In genomic region chr4:25863347-25863784, GRCh38 we compare ENCODE assay signal across 8 cellular contexts. TPM values are rescaled to one million over a fixed set of nuclear protein-coding genes. Genes with fewer than 3 reads are reported as not detected.
DNase-seq lines count a peak whose midpoint lies in the region; ATAC-seq and TF ChIP-seq lines count a peak whose summit lies in the region.

No MANE protein-coding gene starts in this region.

- TF ChIP-seq CTCF in neural crest cell (conservative IDR thresholded peaks at IDR 0.05) (peak; percentile 52), BE2C (IDR thresholded peaks at IDR 0.05; ENCODE audit: low read depth, low read length) (no peak)

- ATAC-seq in GM19397 (IDR thresholded peaks at IDR 0.05; ENCODE audit: unreplicated experiment) (no peak), HG02798 (IDR thresholded peaks at IDR 0.05; ENCODE audit: poor library complexity, unreplicated experiment) (no peak)

- WGBS in esophagus, 2 donors = 21 to 23% methylated on average over 26 of the region's 26 CpGs

- H3K4me1 ChIP-seq in esophagus (ENCODE audit: control insufficient read depth in 2 of 2, insufficient read depth in 2 of 2, low read length in 1 of 2) (peaks cover 0 to 3% of the 10 kb centered on the region in 2 donors), BE2C (no peaks in the 10 kb centered on the region)

- peak overlapping the region; percentile 11 to 53 for H3K4me3 ChIP-seq in esophagus (ENCODE audit: low read depth in 1 of 2, low read length in 2 of 2)
- no peak overlapping the region for H3K4me3 ChIP-seq in BE2C (ENCODE audit: low read depth, low read length)

- peak overlapping the region; percentile 74 for H3K27ac Mint-ChIP-seq in T-helper 1 cell treated with Interleukin-12 subunit alpha and Interleukin-12 subunit beta and Interleukin-4 antibody, amounts not matched to agents 30 μg/mL and 1 μg/mL, for 36 hours
- no peak overlapping the region for H3K27ac Mint-ChIP-seq in neural crest cell (ENCODE audit: unreplicated experiment)

- peaks cover 4% of the 10 kb centered on the region for H3K27me3 Mint-ChIP-seq in T-helper 1 cell treated with Interleukin-12 subunit alpha and Interleukin-12 subunit beta and Interleukin-4 antibody, amounts not matched to agents 30 μg/mL and 1 μg/mL, for 36 hours (ENCODE audit: low read depth)
- peaks cover 50% of the 10 kb centered on the region for H3K27me3 Mint-ChIP-seq in neural crest cell (ENCODE audit: low read depth)

- H3K36me3 Mint-ChIP-seq in T-helper 1 cell treated with Interleukin-12 subunit alpha and Interleukin-12 subunit beta and Interleukin-4 antibody, amounts not matched to agents 30 μg/mL and 1 μg/mL, for 36 hours (ENCODE audit: low read depth) = peaks cover 9% of the 10 kb centered on the region
- no peaks in the 10 kb centered on the region for H3K36me3 Mint-ChIP-seq in neural crest cell (ENCODE audit: low read depth)

- H3K27me3 ChIP-seq in esophagus (ENCODE audit: control insufficient read depth in 1 of 2, insufficient read depth in 2 of 2, low read length in 2 of 2) (no peaks in the 10 kb centered on the region), BE2C (peaks cover 32% of the 10 kb centered on the region)

- peaks cover 30% of the 10 kb centered on the region for H3K4me1 Mint-ChIP-seq in T-helper 1 cell treated with Interleukin-12 subunit alpha and Interleukin-12 subunit beta and Interleukin-4 antibody, amounts not matched to agents 30 μg/mL and 1 μg/mL, for 36 hours (ENCODE audit: low read depth)
- H3K4me1 Mint-ChIP-seq in neural crest cell = peaks cover 31% of the 10 kb centered on the region

- no peak overlapping the region for H3K27ac ChIP-seq in esophagus (ENCODE audit: low read depth in 2 of 2, low read length in 1 of 2)

- peak overlapping the region; percentile 74 for H3K4me3 Mint-ChIP-seq in T-helper 1 cell treated with Interleukin-12 subunit alpha and Interleukin-12 subunit beta and Interleukin-4 antibody, amounts not matched to agents 30 μg/mL and 1 μg/mL, for 36 hours
- H3K4me3 Mint-ChIP-seq in neural crest cell = peak overlapping the region; percentile 88

- H3K36me3 ChIP-seq in esophagus (ENCODE audit: control insufficient read depth in 2 of 2, insufficient read depth in 2 of 2, low read length in 1 of 2) (no peaks in the 10 kb centered on the region), BE2C (no peaks in the 10 kb centered on the region)

- peak; percentile 40 for DNase-seq in NCI-H1436 (lab: John Stamatoyannopoulos, UW)
- no peak for DNase-seq in NCI-H1436 treated with DMSO at 0.1 percent for 48 hours (lab: John Stamatoyannopoulos, UW)
- no peak for DNase-seq in neural crest cell (ENCODE audit: low read depth, low spot score)
- DNase-seq in BE2C = no peak

- H3K9me3 Mint-ChIP-seq in T-helper 1 cell treated with Interleukin-12 subunit alpha and Interleukin-12 subunit beta and Interleukin-4 antibody, amounts not matched to agents 30 μg/mL and 1 μg/mL, for 36 hours = no peaks in the 10 kb centered on the region
- no peaks in the 10 kb centered on the region for H3K9me3 Mint-ChIP-seq in neural crest cell

- H3K9me3 ChIP-seq in esophagus (ENCODE audit: control insufficient read depth in 2 of 2, insufficient read depth in 1 of 2, low read depth in 1 of 2, low read length in 1 of 2) = no peaks in the 10 kb centered on the region
- H3K9me3 ChIP-seq in BE2C = no peaks in the 10 kb centered on the region

RNA-seq across cellular contexts. Expression of gene SEL1L3, which starts 0.6 kb away (rescaled TPM):
- 1 to 10 TPM in 1 of 2 donors, under 1 TPM in 1; 0.71 to 2.3 TPM for polyA plus RNA-seq in esophagus
- 3.4 and 3.5 TPM in 2 replicates for total RNA-seq in neural crest cell
- not detected for polyA plus RNA-seq in BE2C (2012; ENCODE audit: insufficient read depth, insufficient read length, low read depth)

RNA-seq across cellular contexts. Expression of gene SMIM20, which starts 50.7 kb away (rescaled TPM):
- 10 to 100 TPM in 1 of 2 donors, 1 to 10 TPM in 1; 8.7 to 15.9 TPM for polyA plus RNA-seq in esophagus
- 22.1 and 24.9 TPM in 2 replicates for total RNA-seq in neural crest cell
- polyA plus RNA-seq in BE2C (2012; ENCODE audit: insufficient read depth, insufficient read length, low read depth) = 11.7 TPM
